Comparison of ENCODE assay signal across 12 cellular contexts in genomic region chr2:220143336-220143735, GRCh38.
DNase-seq lines count a peak whose midpoint lies in the region; ATAC-seq and TF ChIP-seq lines count a peak whose summit lies in the region.
"Had no signal": no experiment of that assay in that cellular context is flagged by ENCODE, and none has a peak within 500 bp of the region (broad histone marks: within the 10 kb centered on the region; RNA-seq: fewer than 3 reads in every experiment).

No MANE protein-coding gene starts in this region.

- peak overlapping the region; percentile 99 for H2BK12ac ChIP-seq in trophoblast cell (ENCODE audit: low read length)

- H3K9me3 ChIP-seq in PC-3 (ENCODE audit: low read length) (no peaks in the 10 kb centered on the region), trophoblast cell (ENCODE audit: insufficient read depth, low read depth, low read length) (no peaks in the 10 kb centered on the region), ovary (no peaks in the 10 kb centered on the region)
- H3K9me3 ChIP-seq: stomach had no signal

- ATAC-seq in PC-3 (peak; percentile 84), esophagus mucosa (peak; percentile 63), GM21737 (IDR thresholded peaks at IDR 0.05; ENCODE audit: unreplicated experiment) (no peak), GM21576 (IDR thresholded peaks at IDR 0.05; ENCODE audit: unreplicated experiment) (no peak)

- DNase-seq in ELR (ENCODE audit: low read depth) (peak; percentile 90), PC-3 (peak; percentile 82), trophoblast cell (peak; percentile 32 to 58), dermis blood vessel endothelial cell (no peak), ovary (no peak)
- DNase-seq: activated CD8-positive, alpha-beta memory T cell treated with anti-CD3 and anti-CD28 coated beads for 24 hours; activated naive CD4-positive, alpha-beta T cell treated with anti-CD3 and anti-CD28 coated beads, Interleukin-2, amount 50 U/mL, for 16 hours; NCI-H2227 treated with DMSO at 0.1 percent for 48 hours; stomach had no signal

- no peaks in the 10 kb centered on the region for H3K9me2 ChIP-seq in PC-3 (replicated peaks; ENCODE audit: low read length)

- no TSS peak for BruUV-seq in PC-3 (replicated peaks; lab: Mats Ljungman, UMichigan)

- peak overlapping the region; percentile 94 for H2BK120ac ChIP-seq in trophoblast cell (ENCODE audit: insufficient read depth, low read length, poor library complexity)

- H3K27me3 ChIP-seq in PC-3 (ENCODE audit: low read length) (no peaks in the 10 kb centered on the region), trophoblast cell (ENCODE audit: insufficient read depth, low read length) (no peaks in the 10 kb centered on the region), ovary (no peaks in the 10 kb centered on the region)
- H3K27me3 ChIP-seq: stomach had no signal

- TF ChIP-seq EP300 in ovary (IDR thresholded peaks at IDR 0.05) = no peak

- H3K18ac ChIP-seq in trophoblast cell (ENCODE audit: low read length) = no peak overlapping the region

- no peak overlapping the region for H2AFZ ChIP-seq in PC-3 (ENCODE audit: low read length)
- H2AFZ ChIP-seq in trophoblast cell (ENCODE audit: insufficient read depth, low read length, poor library complexity) = no peak overlapping the region

- H2BK5ac ChIP-seq in trophoblast cell (ENCODE audit: low read depth, low read length, poor library complexity) = peak overlapping the region; percentile 89

- H3K4me3 ChIP-seq in PC-3 (ENCODE audit: low read length) (no peak overlapping the region), trophoblast cell (ENCODE audit: low read depth, low read length) (no peak overlapping the region), ovary (no peak overlapping the region)
- H3K4me3 ChIP-seq: stomach had no signal

- H3K23ac ChIP-seq in trophoblast cell (ENCODE audit: low read length) = no peak overlapping the region

- H4K91ac ChIP-seq in trophoblast cell (ENCODE audit: low read depth, low read length) = no peak overlapping the region

- no peak overlapping the region for H3K14ac ChIP-seq in trophoblast cell (ENCODE audit: low read length)

- no peak overlapping the region for H4K12ac ChIP-seq in trophoblast cell (ENCODE audit: low read depth, low read length)

- H3K4me1 ChIP-seq in PC-3 (ENCODE audit: insufficient read depth, low read length) = peaks cover 14% of the 10 kb centered on the region
- H3K4me1 ChIP-seq in trophoblast cell (ENCODE audit: control insufficient read depth in 1 of 2, insufficient read depth in 2 of 2, low read length in 2 of 2) = peaks cover 2% of the 10 kb centered on the region in 2 experiments
- no peaks in the 10 kb centered on the region for H3K4me1 ChIP-seq in ovary (ENCODE audit: insufficient read depth)
- H3K4me1 ChIP-seq: stomach had no signal

- TF ChIP-seq CTCF in PC-3 (conservative IDR thresholded peaks at IDR 0.05; ENCODE audit: low read depth, low read length) (no peak), ovary (IDR thresholded peaks at IDR 0.05) (no peak)

- H3K79me1 ChIP-seq in trophoblast cell (ENCODE audit: low read length) = peaks cover 4% of the 10 kb centered on the region

- POLR2A ChIA-PET in PC-3 (lab: Charles Lee; ENCODE audit: unreplicated experiment) = no interaction called here

- no peaks in the 10 kb centered on the region for H3K79me2 ChIP-seq in PC-3 (ENCODE audit: low read length)
- no peaks in the 10 kb centered on the region for H3K79me2 ChIP-seq in trophoblast cell (ENCODE audit: control insufficient read depth, insufficient read depth, low read length, poor library complexity)

- H3K4me2 ChIP-seq in PC-3 (ENCODE audit: low read length) (no peak overlapping the region), trophoblast cell (ENCODE audit: low read length) (no peak overlapping the region)

- intact Hi-C loops in PC-3 (cut with micrococcal nuclease) (no loop called here), ovary (cut with DNase I) (no loop called here)

- no peak for TF ChIP-seq POLR2A in ovary (IDR thresholded peaks at IDR 0.05)

- H3K36me3 ChIP-seq in PC-3 (ENCODE audit: low read depth, low read length) (no peaks in the 10 kb centered on the region), trophoblast cell (ENCODE audit: control insufficient read depth in 1 of 2, insufficient read depth in 2 of 2, low read length in 2 of 2) (no peaks in the 10 kb centered on the region), ovary (no peaks in the 10 kb centered on the region)
- H3K36me3 ChIP-seq: stomach had no signal

- H3K27ac ChIP-seq in PC-3 (ENCODE audit: low read length) (no peak overlapping the region), trophoblast cell (ENCODE audit: low read depth, low read length) (peak overlapping the region; percentile 79), ovary (no peak overlapping the region)
- H3K27ac ChIP-seq: stomach had no signal

- H2AK5ac ChIP-seq in trophoblast cell (ENCODE audit: low read length) = no peak overlapping the region

- H4K20me1 ChIP-seq in PC-3 (ENCODE audit: low read length) = no peaks in the 10 kb centered on the region

- H4K8ac ChIP-seq in trophoblast cell (ENCODE audit: low read depth, low read length) = no peak overlapping the region

- CTCF ChIA-PET in PC-3 (lab: Charles Lee) = no interaction called here

- H3K9ac ChIP-seq in PC-3 (ENCODE audit: low read length) (no peak overlapping the region), trophoblast cell (ENCODE audit: low read length) (no peak overlapping the region)

- no CpG with 5 or more reads among the region's 2 CpGs for WGBS in trophoblast cell (ENCODE audit: extremely low coverage, insufficient coverage, insufficient read length)
- WGBS in ovary, 3 donors = 77 to 85% (median 79%) methylated on average over 2 of the region's 2 CpGs

- no peak overlapping the region for H3K4ac ChIP-seq in trophoblast cell (ENCODE audit: low read depth, low read length)

- no peaks in the 10 kb centered on the region for H3F3A ChIP-seq in PC-3 (ENCODE audit: low read length, unreplicated experiment)

Comparison
In these comparisons a context has a peak if more than half of its experiments do, and no peak if none do; other contexts are left out.
1. DNase-seq: peak in ELR (single experiment), PC-3 (single experiment) and trophoblast cell (2 of 2); none in dermis blood vessel endothelial cell (single experiment) and ovary (0 of 5).
2. ATAC-seq: peak in PC-3 (single experiment) and esophagus mucosa (single experiment); none in GM21737 (single experiment) and GM21576 (single experiment).